Comparison of ENCODE assay signal across 2 cellular contexts in genomic region chr9:136761545-136761981, GRCh38.
A peak's percentile ranks its signal among the peaks of the same experiment; 100 is the strongest.
TF ChIP-seq lines count a peak whose summit lies in the region.

No MANE protein-coding gene starts in this region.

TF ChIP-seq in A549, 52 proteins besides CTCF, POLR2A, EP300 and RAD21:
- TF ChIP-seq KDM1A (IDR thresholded peaks at IDR 0.05; ENCODE audit: low read depth) (0 out of 2 replicates have a peak, but pooled peaks have one; percentile 17), NPAS2 (CRISPR knock-in tag; IDR thresholded peaks at IDR 0.05; ENCODE audit: borderline replicate concordance) (no peak), ZFP36 (IDR thresholded peaks at IDR 0.05; ENCODE audit: borderline replicate concordance, partially characterized antibody) (peak; percentile 88)
TF ChIP-seq in A549: peak in this region for 2.

TF ChIP-seq in HCT116, 20 proteins besides CTCF, POLR2A, EP300 and RAD21:
- TF ChIP-seq MAX (IDR thresholded peaks at IDR 0.05) = no peak
- TF ChIP-seq SRF (IDR thresholded peaks at IDR 0.05; ENCODE audit: low read depth) = no peak
- TF ChIP-seq YY1 (IDR thresholded peaks at IDR 0.05; ENCODE audit: extremely low read depth, insufficient replicate concordance, low read depth, low read length) = no peak
- no peak for TF ChIP-seq ZFX (IDR thresholded peaks at IDR 0.05)
- TF ChIP-seq ZNF274 (IDR thresholded peaks at IDR 0.05; ENCODE audit: low read depth, low read length) = no peak
- TF ChIP-seq EZH2 (IDR thresholded peaks at IDR 0.05) = no peak
- TF ChIP-seq, protein P1, sequence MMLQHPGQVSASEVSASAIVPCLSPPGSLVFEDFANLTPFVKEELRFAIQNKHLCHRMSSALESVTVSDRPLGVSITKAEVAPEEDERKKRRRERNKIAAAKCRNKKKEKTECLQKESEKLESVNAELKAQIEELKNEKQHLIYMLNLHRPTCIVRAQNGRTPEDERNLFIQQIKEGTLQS (IDR thresholded peaks at IDR 0.05) = no peak
- no peak for TF ChIP-seq EZH2phosphoT487 (IDR thresholded peaks at IDR 0.05; ENCODE audit: borderline replicate concordance)
- no peak for TF ChIP-seq SIN3A (IDR thresholded peaks at IDR 0.05; ENCODE audit: low read depth)
- TF ChIP-seq POLR2AphosphoS5 (IDR thresholded peaks at IDR 0.05; ENCODE audit: low read depth, low read length) = no peak
